ENCODE assay signal across 1 cellular context in the genomic region with DNA sequence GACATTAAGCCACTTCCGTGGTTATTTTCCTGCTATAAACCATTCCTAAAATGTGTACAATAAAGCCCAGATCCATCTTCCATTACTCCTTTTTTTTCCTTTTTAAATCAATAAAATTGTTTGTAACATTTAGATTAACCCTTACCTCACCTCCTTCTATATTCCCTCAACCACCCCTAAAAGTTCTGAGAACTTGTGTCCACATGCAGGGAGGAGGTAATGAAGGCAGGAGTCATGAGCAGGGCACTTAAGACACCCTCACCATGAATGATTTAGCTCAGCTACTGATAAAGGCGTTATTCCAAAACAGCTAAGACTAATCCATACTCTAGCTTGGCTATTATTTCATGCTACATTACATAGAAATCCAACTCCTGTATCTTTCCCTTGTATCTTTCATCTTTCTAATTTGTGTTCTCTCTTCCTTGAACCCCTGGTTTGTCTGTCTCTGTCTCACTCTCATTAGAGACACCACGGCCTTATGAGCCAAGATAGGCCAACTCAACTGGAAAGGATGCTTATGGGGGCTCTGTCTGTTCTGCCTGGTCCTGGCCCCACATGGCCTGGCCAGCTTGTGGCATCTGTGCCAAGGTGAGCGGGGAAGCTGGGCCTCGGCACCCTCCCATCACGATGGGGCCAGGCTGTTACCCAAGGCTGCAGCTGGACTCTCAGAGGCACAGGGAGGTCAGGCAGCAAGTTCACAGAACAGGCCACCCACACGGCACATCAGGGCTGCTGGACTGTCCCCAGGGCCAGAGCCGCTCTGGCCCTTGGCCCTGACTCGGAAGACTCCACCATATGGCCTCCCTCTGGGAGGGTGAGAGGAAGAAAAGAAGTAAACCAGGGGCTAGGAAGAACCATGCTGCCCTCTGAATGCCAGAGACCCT.
TF ChIP-seq lines count a peak whose summit lies in the region.

No MANE protein-coding gene starts in this region.

TF ChIP-seq in HepG2, 621 proteins besides CTCF, POLR2A, EP300 and RAD21 (continued from another document):
- TF ChIP-seq, protein P1, sequence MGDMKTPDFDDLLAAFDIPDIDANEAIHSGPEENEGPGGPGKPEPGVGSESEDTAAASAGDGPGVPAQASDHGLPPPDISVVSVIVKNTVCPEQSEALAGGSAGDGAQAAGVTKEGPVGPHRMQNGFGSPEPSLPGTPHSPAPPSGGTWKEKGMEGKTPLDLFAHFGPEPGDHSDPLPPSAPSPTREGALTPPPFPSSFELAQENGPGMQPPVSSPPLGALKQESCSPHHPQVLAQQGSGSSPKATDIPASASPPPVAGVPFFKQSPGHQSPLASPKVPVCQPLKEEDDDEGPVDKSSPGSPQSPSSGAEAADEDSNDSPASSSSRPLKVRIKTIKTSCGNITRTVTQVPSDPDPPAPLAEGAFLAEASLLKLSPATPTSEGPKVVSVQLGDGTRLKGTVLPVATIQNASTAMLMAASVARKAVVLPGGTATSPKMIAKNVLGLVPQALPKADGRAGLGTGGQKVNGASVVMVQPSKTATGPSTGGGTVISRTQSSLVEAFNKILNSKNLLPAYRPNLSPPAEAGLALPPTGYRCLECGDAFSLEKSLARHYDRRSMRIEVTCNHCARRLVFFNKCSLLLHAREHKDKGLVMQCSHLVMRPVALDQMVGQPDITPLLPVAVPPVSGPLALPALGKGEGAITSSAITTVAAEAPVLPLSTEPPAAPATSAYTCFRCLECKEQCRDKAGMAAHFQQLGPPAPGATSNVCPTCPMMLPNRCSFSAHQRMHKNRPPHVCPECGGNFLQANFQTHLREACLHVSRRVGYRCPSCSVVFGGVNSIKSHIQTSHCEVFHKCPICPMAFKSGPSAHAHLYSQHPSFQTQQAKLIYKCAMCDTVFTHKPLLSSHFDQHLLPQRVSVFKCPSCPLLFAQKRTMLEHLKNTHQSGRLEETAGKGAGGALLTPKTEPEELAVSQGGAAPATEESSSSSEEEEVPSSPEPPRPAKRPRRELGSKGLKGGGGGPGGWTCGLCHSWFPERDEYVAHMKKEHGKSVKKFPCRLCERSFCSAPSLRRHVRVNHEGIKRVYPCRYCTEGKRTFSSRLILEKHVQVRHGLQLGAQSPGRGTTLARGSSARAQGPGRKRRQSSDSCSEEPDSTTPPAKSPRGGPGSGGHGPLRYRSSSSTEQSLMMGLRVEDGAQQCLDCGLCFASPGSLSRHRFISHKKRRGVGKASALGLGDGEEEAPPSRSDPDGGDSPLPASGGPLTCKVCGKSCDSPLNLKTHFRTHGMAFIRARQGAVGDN (CRISPR knock-in tag; IDR thresholded peaks at IDR 0.05): peak; percentile 80
- TF ChIP-seq ZNF225 (CRISPR knock-in tag; IDR thresholded peaks at IDR 0.05): peak; percentile 79; the same call in 1 of the 2 replicates
- TF ChIP-seq, protein P2, sequence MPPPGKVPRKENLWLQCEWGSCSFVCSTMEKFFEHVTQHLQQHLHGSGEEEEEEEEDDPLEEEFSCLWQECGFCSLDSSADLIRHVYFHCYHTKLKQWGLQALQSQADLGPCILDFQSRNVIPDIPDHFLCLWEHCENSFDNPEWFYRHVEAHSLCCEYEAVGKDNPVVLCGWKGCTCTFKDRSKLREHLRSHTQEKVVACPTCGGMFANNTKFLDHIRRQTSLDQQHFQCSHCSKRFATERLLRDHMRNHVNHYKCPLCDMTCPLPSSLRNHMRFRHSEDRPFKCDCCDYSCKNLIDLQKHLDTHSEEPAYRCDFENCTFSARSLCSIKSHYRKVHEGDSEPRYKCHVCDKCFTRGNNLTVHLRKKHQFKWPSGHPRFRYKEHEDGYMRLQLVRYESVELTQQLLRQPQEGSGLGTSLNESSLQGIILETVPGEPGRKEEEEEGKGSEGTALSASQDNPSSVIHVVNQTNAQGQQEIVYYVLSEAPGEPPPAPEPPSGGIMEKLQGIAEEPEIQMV (CRISPR knock-in tag; IDR thresholded peaks at IDR 0.05; ENCODE audit: low read depth): 0 out of 2 replicates have a peak, but pooled peaks have one; percentile 31
